1 cellular context compared by ENCODE assay signal in genomic region chr3:151203053-151203420, GRCh38.
TF ChIP-seq lines count a peak whose summit lies in the region.

A gene with protein sequence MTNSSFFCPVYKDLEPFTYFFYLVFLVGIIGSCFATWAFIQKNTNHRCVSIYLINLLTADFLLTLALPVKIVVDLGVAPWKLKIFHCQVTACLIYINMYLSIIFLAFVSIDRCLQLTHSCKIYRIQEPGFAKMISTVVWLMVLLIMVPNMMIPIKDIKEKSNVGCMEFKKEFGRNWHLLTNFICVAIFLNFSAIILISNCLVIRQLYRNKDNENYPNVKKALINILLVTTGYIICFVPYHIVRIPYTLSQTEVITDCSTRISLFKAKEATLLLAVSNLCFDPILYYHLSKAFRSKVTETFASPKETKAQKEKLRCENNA (minus strand): TSS chr3:151203216. CDS start chr3:151199386, 3,830 bp downstream.

TF ChIP-seq in GM12878, 131 proteins besides CTCF, POLR2A, EP300 and RAD21 (continued from another document and continues in another):
- TF ChIP-seq ZBTB4 (CRISPR knock-in tag; IDR thresholded peaks at IDR 0.05): no peak
- no peak for TF ChIP-seq EED (IDR thresholded peaks at IDR 0.05; ENCODE audit: low read depth)
- no peak for TF ChIP-seq BACH1 (IDR thresholded peaks at IDR 0.05; ENCODE audit: borderline replicate concordance)
- no peak for TF ChIP-seq CEBPZ (IDR thresholded peaks at IDR 0.05; ENCODE audit: low read depth, low read length)
- no peak for TF ChIP-seq ETV6 (conservative IDR thresholded peaks at IDR 0.05 in 1 of 2, IDR thresholded peaks at IDR 0.05 in 1 of 2; ENCODE audit: borderline replicate concordance in 1 of 2, low read depth in 1 of 2)
- TF ChIP-seq SUPT20H (IDR thresholded peaks at IDR 0.05; ENCODE audit: borderline replicate concordance, control insufficient read depth, low read depth, low read length): no peak
- no peak for TF ChIP-seq ZZZ3 (IDR thresholded peaks at IDR 0.05; ENCODE audit: control insufficient read depth, insufficient read length, low read depth)
- no peak for TF ChIP-seq E2F4 (IDR thresholded peaks at IDR 0.05; ENCODE audit: low read depth, low read length)
- no peak for TF ChIP-seq HCFC1 (IDR thresholded peaks at IDR 0.05; ENCODE audit: low read length)
- TF ChIP-seq SKIL (IDR thresholded peaks at IDR 0.05; ENCODE audit: low read depth, poor library complexity, severe bottlenecking): peak; percentile 52
- TF ChIP-seq SMAD5 (IDR thresholded peaks at IDR 0.05; ENCODE audit: low read depth): no peak
- TF ChIP-seq, protein P1, sequence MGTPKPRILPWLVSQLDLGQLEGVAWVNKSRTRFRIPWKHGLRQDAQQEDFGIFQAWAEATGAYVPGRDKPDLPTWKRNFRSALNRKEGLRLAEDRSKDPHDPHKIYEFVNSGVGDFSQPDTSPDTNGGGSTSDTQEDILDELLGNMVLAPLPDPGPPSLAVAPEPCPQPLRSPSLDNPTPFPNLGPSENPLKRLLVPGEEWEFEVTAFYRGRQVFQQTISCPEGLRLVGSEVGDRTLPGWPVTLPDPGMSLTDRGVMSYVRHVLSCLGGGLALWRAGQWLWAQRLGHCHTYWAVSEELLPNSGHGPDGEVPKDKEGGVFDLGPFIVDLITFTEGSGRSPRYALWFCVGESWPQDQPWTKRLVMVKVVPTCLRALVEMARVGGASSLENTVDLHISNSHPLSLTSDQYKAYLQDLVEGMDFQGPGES (IDR thresholded peaks at IDR 0.05): no peak
- TF ChIP-seq LARP7 (IDR thresholded peaks at IDR 0.05): no peak
- TF ChIP-seq, protein P2, sequence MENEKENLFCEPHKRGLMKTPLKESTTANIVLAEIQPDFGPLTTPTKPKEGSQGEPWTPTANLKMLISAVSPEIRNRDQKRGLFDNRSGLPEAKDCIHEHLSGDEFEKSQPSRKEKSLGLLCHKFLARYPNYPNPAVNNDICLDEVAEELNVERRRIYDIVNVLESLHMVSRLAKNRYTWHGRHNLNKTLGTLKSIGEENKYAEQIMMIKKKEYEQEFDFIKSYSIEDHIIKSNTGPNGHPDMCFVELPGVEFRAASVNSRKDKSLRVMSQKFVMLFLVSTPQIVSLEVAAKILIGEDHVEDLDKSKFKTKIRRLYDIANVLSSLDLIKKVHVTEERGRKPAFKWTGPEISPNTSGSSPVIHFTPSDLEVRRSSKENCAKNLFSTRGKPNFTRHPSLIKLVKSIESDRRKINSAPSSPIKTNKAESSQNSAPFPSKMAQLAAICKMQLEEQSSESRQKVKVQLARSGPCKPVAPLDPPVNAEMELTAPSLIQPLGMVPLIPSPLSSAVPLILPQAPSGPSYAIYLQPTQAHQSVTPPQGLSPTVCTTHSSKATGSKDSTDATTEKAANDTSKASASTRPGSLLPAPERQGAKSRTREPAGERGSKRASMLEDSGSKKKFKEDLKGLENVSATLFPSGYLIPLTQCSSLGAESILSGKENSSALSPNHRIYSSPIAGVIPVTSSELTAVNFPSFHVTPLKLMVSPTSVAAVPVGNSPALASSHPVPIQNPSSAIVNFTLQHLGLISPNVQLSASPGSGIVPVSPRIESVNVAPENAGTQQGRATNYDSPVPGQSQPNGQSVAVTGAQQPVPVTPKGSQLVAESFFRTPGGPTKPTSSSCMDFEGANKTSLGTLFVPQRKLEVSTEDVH (IDR thresholded peaks at IDR 0.05; ENCODE audit: low read depth, partially characterized antibody): no peak
- TF ChIP-seq IKZF2 (IDR thresholded peaks at IDR 0.05): peak; percentile 42 to 78; a peak in 3 of 4 replicates
- TF ChIP-seq ATF7 (IDR thresholded peaks at IDR 0.05; ENCODE audit: low read depth): peak; percentile 60
- peak; percentile 31 to 43; a peak in 1 of 4 replicates for TF ChIP-seq BHLHE40 (IDR thresholded peaks at IDR 0.05; ENCODE audit: borderline replicate concordance in 1 of 2, low read depth in 2 of 2, low read length in 1 of 2)
- TF ChIP-seq NR2C2 (IDR thresholded peaks at IDR 0.05; ENCODE audit: borderline replicate concordance, control insufficient read depth, insufficient read length, low read depth): no peak
- TF ChIP-seq CBFB (IDR thresholded peaks at IDR 0.05; ENCODE audit: low read depth): 0 out of 2 replicates have a peak, but pooled peaks have one; percentile 27
- TF ChIP-seq SMAD1 (IDR thresholded peaks at IDR 0.05; ENCODE audit: low read depth, partially characterized antibody): no peak
- no peak for TF ChIP-seq CHD2 (IDR thresholded peaks at IDR 0.05; ENCODE audit: borderline replicate concordance, low read depth, low read length)
- no peak for TF ChIP-seq TBL1XR1 (IDR thresholded peaks at IDR 0.05; ENCODE audit: low read depth, low read length)
- TF ChIP-seq, protein P3, sequence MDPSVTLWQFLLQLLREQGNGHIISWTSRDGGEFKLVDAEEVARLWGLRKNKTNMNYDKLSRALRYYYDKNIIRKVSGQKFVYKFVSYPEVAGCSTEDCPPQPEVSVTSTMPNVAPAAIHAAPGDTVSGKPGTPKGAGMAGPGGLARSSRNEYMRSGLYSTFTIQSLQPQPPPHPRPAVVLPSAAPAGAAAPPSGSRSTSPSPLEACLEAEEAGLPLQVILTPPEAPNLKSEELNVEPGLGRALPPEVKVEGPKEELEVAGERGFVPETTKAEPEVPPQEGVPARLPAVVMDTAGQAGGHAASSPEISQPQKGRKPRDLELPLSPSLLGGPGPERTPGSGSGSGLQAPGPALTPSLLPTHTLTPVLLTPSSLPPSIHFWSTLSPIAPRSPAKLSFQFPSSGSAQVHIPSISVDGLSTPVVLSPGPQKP (IDR thresholded peaks at IDR 0.05; ENCODE audit: low read depth, low read length): no peak
- TF ChIP-seq, protein P4, sequence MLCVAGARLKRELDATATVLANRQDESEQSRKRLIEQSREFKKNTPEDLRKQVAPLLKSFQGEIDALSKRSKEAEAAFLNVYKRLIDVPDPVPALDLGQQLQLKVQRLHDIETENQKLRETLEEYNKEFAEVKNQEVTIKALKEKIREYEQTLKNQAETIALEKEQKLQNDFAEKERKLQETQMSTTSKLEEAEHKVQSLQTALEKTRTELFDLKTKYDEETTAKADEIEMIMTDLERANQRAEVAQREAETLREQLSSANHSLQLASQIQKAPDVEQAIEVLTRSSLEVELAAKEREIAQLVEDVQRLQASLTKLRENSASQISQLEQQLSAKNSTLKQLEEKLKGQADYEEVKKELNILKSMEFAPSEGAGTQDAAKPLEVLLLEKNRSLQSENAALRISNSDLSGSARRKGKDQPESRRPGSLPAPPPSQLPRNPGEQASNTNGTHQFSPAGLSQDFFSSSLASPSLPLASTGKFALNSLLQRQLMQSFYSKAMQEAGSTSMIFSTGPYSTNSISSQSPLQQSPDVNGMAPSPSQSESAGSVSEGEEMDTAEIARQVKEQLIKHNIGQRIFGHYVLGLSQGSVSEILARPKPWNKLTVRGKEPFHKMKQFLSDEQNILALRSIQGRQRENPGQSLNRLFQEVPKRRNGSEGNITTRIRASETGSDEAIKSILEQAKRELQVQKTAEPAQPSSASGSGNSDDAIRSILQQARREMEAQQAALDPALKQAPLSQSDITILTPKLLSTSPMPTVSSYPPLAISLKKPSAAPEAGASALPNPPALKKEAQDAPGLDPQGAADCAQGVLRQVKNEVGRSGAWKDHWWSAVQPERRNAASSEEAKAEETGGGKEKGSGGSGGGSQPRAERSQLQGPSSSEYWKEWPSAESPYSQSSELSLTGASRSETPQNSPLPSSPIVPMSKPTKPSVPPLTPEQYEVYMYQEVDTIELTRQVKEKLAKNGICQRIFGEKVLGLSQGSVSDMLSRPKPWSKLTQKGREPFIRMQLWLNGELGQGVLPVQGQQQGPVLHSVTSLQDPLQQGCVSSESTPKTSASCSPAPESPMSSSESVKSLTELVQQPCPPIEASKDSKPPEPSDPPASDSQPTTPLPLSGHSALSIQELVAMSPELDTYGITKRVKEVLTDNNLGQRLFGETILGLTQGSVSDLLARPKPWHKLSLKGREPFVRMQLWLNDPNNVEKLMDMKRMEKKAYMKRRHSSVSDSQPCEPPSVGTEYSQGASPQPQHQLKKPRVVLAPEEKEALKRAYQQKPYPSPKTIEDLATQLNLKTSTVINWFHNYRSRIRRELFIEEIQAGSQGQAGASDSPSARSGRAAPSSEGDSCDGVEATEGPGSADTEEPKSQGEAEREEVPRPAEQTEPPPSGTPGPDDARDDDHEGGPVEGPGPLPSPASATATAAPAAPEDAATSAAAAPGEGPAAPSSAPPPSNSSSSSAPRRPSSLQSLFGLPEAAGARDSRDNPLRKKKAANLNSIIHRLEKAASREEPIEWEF (IDR thresholded peaks at IDR 0.05; ENCODE audit: insufficient replicate concordance, low read depth, low read length): no peak
- TF ChIP-seq GATAD2B (conservative IDR thresholded peaks at IDR 0.05; ENCODE audit: low read depth): no peak
- TF ChIP-seq RELA (IDR thresholded peaks at IDR 0.05; ENCODE audit: borderline replicate concordance, partially characterized antibody): no peak
- TF ChIP-seq ZNF274 (IDR thresholded peaks at IDR 0.05; ENCODE audit: insufficient read depth, insufficient read length): no peak
